Comparison of ENCODE assay signal across 1 cellular context in the genomic region with DNA sequence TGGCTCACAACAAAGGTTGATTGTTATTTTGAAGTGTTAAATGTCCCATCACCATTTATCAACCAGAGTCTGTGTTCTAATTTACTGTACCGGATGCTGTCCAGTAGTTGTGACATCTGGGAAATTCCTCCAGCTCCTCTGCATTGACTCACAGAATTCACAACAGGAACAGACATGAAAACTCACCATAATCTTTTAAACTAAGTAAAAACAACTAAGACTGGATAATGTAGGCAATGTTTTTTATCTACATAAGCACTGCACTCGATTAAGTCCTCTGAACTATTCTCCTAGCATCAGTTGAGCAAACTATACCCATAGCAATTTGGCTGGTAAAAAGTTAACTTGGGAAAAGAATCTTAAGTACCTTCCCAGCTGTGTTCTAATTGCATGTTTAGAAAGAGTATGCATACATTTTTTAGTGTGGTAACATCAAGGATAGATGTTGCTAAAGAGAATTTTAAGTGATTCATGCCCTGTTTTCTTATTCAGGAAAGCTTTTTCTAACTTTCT.
TF ChIP-seq lines count a peak whose summit lies in the region.

No MANE protein-coding gene starts in this region.

TF ChIP-seq in WTC11, 78 proteins besides CTCF, POLR2A, EP300 and RAD21 (continued from another document):
- TF ChIP-seq ZNF512 (CRISPR knock-in tag; IDR thresholded peaks at IDR 0.05; ENCODE audit: borderline replicate concordance) (no peak), CREB1 (CRISPR knock-in tag; IDR thresholded peaks at IDR 0.05) (no peak), ETV6 (CRISPR knock-in tag; IDR thresholded peaks at IDR 0.05) (no peak)
